In the genomic region with DNA sequence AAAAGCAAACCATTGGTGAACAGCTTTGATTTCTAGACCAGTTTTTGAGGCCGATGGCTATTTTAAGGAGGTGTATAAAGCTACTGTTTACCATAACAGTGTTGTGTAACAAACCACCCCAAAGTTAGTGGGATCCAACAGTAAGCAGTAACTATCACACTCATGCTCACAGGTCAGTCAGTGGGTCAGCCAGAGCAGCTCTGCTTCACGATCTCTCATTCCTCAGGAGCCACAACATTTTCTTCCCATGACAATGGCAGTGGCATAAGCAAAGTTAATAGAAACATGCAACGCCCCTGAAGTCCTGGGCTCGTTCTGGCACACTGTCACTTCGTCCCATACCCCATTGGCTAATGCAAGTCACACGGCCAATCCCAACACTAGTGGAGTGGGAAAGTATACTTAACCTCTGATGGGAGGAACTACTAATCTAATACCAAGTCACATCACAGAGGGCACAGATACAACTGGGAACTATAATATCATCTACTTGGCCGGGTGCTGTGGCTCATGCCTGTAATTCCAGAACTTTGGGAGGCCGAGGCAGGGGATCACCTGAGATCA, we compare ENCODE assay signal across 2 cellular contexts.
TF ChIP-seq lines count a peak whose summit lies in the region.

No MANE protein-coding gene starts in this region.

TF ChIP-seq in HEK293, 187 proteins besides CTCF, POLR2A, EP300 and RAD21:
- 0 out of 2 replicates have a peak, but pooled peaks have one; percentile 14 for TF ChIP-seq ZNF600 (tag by site-specific recombination; IDR thresholded peaks at IDR 0.05)
- TF ChIP-seq ZBTB48 (tag by site-specific recombination; IDR thresholded peaks at IDR 0.05): no peak

TF ChIP-seq in K562, 482 proteins besides CTCF, POLR2A, EP300 and RAD21:
- TF ChIP-seq FOXA3 (CRISPR knock-in tag; conservative IDR thresholded peaks at IDR 0.05 in 1 of 2, IDR thresholded peaks at IDR 0.05 in 1 of 2) (no peak), DDX20 (tag; IDR thresholded peaks at IDR 0.05; ENCODE audit: low read depth) (no peak), CEBPB (tag; IDR thresholded peaks at IDR 0.05) (0 out of 2 replicates have a peak, but pooled peaks have one; percentile 10), USF2 (CRISPR knock-in tag; IDR thresholded peaks at IDR 0.05) (peak; percentile 31), CBX2 (IDR thresholded peaks at IDR 0.05; ENCODE audit: insufficient read depth, low read length, poor library complexity, severe bottlenecking) (no peak)
